Comparison of ENCODE assay signal across 8 cellular contexts in the genomic region with DNA sequence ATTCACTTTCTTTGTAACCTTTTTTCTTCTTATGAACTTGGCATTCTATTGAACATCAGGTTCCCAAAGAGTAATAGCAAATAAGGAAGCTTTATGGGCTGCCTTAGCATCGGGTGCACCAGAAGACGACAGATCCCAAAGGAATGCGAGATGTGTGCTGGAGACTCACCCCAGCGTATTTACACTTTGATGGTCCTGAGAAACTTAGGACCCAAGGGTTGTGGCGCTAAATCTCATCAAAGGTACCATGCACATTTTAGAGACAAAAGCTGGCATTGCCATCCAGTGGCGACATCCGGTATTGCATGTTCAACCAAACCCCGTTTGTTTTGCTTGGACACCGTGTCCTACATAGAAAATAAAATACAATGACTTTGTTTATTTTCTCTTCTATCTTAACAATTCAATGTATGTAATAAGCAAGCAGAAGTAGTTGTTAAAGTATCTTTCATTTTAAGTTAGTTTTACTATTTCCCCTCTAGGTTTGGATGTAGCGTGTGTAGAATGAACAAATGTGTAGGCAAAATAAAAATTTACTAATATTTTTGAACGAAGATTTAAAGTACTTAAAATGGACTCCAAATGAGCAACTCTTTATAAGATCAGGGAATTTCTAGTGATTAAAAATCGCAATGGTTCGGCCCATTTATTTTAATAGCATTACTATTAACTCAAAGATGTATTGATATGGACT.
A peak's percentile ranks its signal among the peaks of the same experiment; 100 is the strongest.
DNase-seq lines count a peak whose midpoint lies in the region; ATAC-seq and TF ChIP-seq lines count a peak whose summit lies in the region.

No MANE protein-coding gene starts in this region.

- H3K36me3 ChIP-seq in esophagus muscularis mucosa = no peaks in the 10 kb centered on the region

- TF ChIP-seq POLR2A in esophagus muscularis mucosa (IDR thresholded peaks at IDR 0.05; ENCODE audit: low read depth) = no peak

- H3K27ac ChIP-seq in esophagus muscularis mucosa (replicated peaks in 1 of 4) = no peak overlapping the region

- H3K9me3 Mint-ChIP-seq in naive thymus-derived CD8-positive, alpha-beta T cell = no peaks in the 10 kb centered on the region

- H3K27me3 ChIP-seq in esophagus muscularis mucosa = peaks cover 0 to 13% (median 0%) of the 10 kb centered on the region in 4 donors

- peak overlapping the region in 2 of 10 donors; percentile 1 to 14 for H3K27ac Mint-ChIP-seq in naive thymus-derived CD8-positive, alpha-beta T cell

- 21% methylated on average over 13 of the region's 13 CpGs for WGBS in esophagus muscularis mucosa

- H3K36me3 Mint-ChIP-seq in naive thymus-derived CD8-positive, alpha-beta T cell = no peaks in the 10 kb centered on the region

- TF ChIP-seq CTCF in esophagus muscularis mucosa (IDR thresholded peaks at IDR 0.05) = peak; percentile 77 to 92 (median 89)

- no peaks in the 10 kb centered on the region for H3K9me3 ChIP-seq in esophagus muscularis mucosa

- H3K4me3 Mint-ChIP-seq in naive thymus-derived CD8-positive, alpha-beta T cell = no peak overlapping the region

- peak; percentile 73 for ATAC-seq in HG02943 (IDR thresholded peaks at IDR 0.05; ENCODE audit: low read depth, unreplicated experiment)
- peak; percentile 33 to 60 for ATAC-seq in naive thymus-derived CD8-positive, alpha-beta T cell

- peaks cover 0 to 5% (median 3%) of the 10 kb centered on the region in 4 donors for H3K4me1 Mint-ChIP-seq in naive thymus-derived CD8-positive, alpha-beta T cell

- POLR2A ChIA-PET in naive thymus-derived CD8-positive, alpha-beta T cell (lab: Charles Lee) = interaction anchor here (0.6 kb wide), 1 partner anchor 1338 kb away, joined by 3 read pairs; no protein-coding TSS in a partner anchor

- intact Hi-C loops in esophagus muscularis mucosa (cut with DNase I) = no loop called here

- H3K4me3 ChIP-seq in esophagus muscularis mucosa = no peak overlapping the region

- DNase-seq in SKM-1 treated with dmso at 0.1 percent for 144 hours (lab: John Stamatoyannopoulos, UW; ENCODE audit: unreplicated experiment) (peak; percentile 11), SKM-1 (lab: John Stamatoyannopoulos, UW; ENCODE audit: unreplicated experiment) (no peak), NCI-H82 (lab: John Stamatoyannopoulos, UW) (peak; percentile 76), activated T-cell treated with anti-CD3 and anti-CD28 coated beads for 24 hours (ENCODE audit: low read depth) (peak; percentile 76), esophagus muscularis mucosa (ENCODE audit: extremely low spot score) (no peak)
- peak; percentile 44 to 81 (median 64) for DNase-seq in naive thymus-derived CD8-positive, alpha-beta T cell
- peak; percentile 41 to 70 for DNase-seq in stimulated activated CD8-positive, alpha-beta memory T cell treated with anti-CD3 and anti-CD28 coated beads, Interleukin-7, amount 100 ng/mL, for 4 hours (ENCODE audit: low read depth in 2 of 2)

- peaks cover 0 to 5% (median 2%) of the 10 kb centered on the region in 5 donors for H3K27me3 Mint-ChIP-seq in naive thymus-derived CD8-positive, alpha-beta T cell

- no peak for TF ChIP-seq EP300 in esophagus muscularis mucosa (IDR thresholded peaks at IDR 0.05)

- H3K4me1 ChIP-seq in esophagus muscularis mucosa = peaks cover 0 to 6% (median 0%) of the 10 kb centered on the region in 4 donors

Comparison
In these comparisons a context has a peak if more than half of its experiments do, and no peak if none do; other contexts are left out.
1. DNase-seq: peak in SKM-1 treated with dmso at 0.1 percent for 144 hours (single experiment), NCI-H82 (single experiment), activated T-cell treated with anti-CD3 and anti-CD28 coated beads for 24 hours (single experiment), naive thymus-derived CD8-positive, alpha-beta T cell (10 of 10) and stimulated activated CD8-positive, alpha-beta memory T cell treated with anti-CD3 and anti-CD28 coated beads, Interleukin-7, amount 100 ng/mL, for 4 hours (2 of 2); none in SKM-1 (single experiment) and esophagus muscularis mucosa (single experiment).